1 cellular context compared by ENCODE assay signal in the genomic region with DNA sequence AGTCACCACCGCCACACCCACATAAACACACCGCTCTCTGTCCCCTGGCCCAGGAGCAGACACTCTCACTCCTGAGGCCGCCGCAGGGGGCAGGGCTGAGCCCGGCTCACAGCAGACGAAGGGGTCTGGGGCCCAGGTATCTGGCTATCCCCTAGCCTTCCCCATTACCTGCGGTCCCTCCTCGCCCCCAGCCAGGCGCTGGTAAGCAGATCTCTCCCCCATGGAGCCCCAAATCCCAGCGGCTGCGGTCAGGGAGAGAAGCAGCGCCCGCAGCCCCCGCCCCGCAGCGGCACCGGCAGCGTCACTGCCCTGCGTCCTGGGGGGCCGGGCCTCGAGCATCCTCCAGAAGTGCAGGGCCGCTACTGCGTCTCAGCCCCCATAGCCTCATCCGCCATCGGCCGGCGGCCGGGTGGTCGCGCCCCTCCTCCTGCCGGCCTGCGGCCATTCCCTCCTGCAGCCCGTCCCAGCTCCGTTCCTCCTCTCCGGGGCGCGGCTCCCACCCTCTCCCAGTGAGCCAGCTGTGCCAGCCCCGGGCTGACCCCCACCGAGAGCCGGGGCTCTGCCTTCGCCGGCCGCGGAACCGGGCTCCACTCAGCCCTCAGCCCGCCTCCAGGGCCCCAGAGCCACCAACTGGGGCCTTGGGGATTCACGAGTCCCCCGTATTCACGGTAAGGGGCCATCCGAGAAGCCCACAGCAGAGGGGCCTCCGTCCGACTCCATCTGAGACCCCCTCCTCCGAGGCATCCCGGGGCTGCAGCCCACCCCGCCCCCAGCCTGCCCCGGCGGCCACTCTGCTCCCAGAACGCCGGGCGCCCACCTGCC.
TF ChIP-seq lines count a peak whose summit lies in the region.

No MANE protein-coding gene starts in this region.

TF ChIP-seq in H1, 55 proteins besides CTCF, POLR2A, EP300 and RAD21:
- no peak for TF ChIP-seq KDM1A (IDR thresholded peaks at IDR 0.05; ENCODE audit: borderline replicate concordance, low read length)
- TF ChIP-seq JUND (IDR thresholded peaks at IDR 0.05; ENCODE audit: low read length), result no peak
- peak; percentile 13 for TF ChIP-seq ASH2L (IDR thresholded peaks at IDR 0.05; ENCODE audit: low read length)
- peak; percentile 75 for TF ChIP-seq CREB1 (IDR thresholded peaks at IDR 0.05)
- no peak for TF ChIP-seq HDAC2 (IDR thresholded peaks at IDR 0.05; ENCODE audit: borderline replicate concordance in 1 of 2, low read depth in 2 of 2, low read length in 2 of 2)
- TF ChIP-seq MAX (IDR thresholded peaks at IDR 0.05), result no peak
- TF ChIP-seq NANOG (IDR thresholded peaks at IDR 0.05; ENCODE audit: insufficient read depth, low read depth, low read length, poor library complexity, severe bottlenecking), result no peak
- TF ChIP-seq SIN3A (conservative IDR thresholded peaks at IDR 0.05 in 1 of 2, IDR thresholded peaks at IDR 0.05 in 1 of 2; ENCODE audit: low read depth in 1 of 2, low read length in 2 of 2), result no peak
- TF ChIP-seq KDM4A (IDR thresholded peaks at IDR 0.05; ENCODE audit: low read depth, low read length, severe bottlenecking), result peak; percentile 67
- TF ChIP-seq CHD1 (IDR thresholded peaks at IDR 0.05; ENCODE audit: low read depth, low read length), result no peak
- TF ChIP-seq ZNF274 (IDR thresholded peaks at IDR 0.05; ENCODE audit: borderline replicate concordance, extremely low read depth, low read length), result no peak
- TF ChIP-seq, protein P1, sequence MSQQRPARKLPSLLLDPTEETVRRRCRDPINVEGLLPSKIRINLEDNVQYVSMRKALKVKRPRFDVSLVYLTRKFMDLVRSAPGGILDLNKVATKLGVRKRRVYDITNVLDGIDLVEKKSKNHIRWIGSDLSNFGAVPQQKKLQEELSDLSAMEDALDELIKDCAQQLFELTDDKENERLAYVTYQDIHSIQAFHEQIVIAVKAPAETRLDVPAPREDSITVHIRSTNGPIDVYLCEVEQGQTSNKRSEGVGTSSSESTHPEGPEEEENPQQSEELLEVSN (IDR thresholded peaks at IDR 0.05), result no peak
- no peak for TF ChIP-seq CTBP2 (IDR thresholded peaks at IDR 0.05; ENCODE audit: borderline replicate concordance, insufficient read depth, insufficient read length, low read length)
- no peak for TF ChIP-seq YY1 (IDR thresholded peaks at IDR 0.05; ENCODE audit: low read depth, low read length)
